ENCODE assay signal across 18 cellular contexts in genomic region chr19:413756-414420, GRCh38. TPM values are rescaled to one million over a fixed set of nuclear protein-coding genes. Genes with fewer than 3 reads are reported as not detected.
"Had no signal": no experiment of that assay in that cellular context is flagged by ENCODE, and none has a peak within 500 bp of the region (broad histone marks: within the 10 kb centered on the region; RNA-seq: fewer than 3 reads in every experiment).

No MANE protein-coding gene starts in this region.

- H3K4me1 ChIP-seq: foreskin keratinocyte had no signal

- H3K9me3 Mint-ChIP-seq: activated naive CD8-positive, alpha-beta T cell treated with anti-CD3 and anti-CD28 coated beads, Interleukin-2, amount 10 ng/mL, durations not matched to agents 7 days and 5 days; activated T-helper 1 cell treated with anti-CD3 and anti-CD28 coated beads, Interleukin-12 subunit alpha, Interleukin-12 subunit beta, Interleukin-2, Interleukin-4 antibody, amounts not matched to agents 30 ng/mL and 10 ng/mL and 1 ng/mL, durations not matched to agents 14 hours and 24 hours and 36 hours; dendritic cell treated with granulocyte-macrophage colony-stimulating factor and Interleukin-4, amounts not matched to agents 40 ng/mL and 50 ng/mL, for 4 days; stimulated activated naive B cell treated with anti-CD40 and anti-IgM and Interleukin-4, amounts not matched to agents 10 μg/mL and 1 μg/mL and 100 μg/mL, for 72 hours had no signal

- H3K36me3 ChIP-seq: brain microvascular endothelial cell, lower lobe of right lung, neural progenitor cell, vagina had no signal

- H3K9me3 ChIP-seq: lower lobe of right lung, pancreas, tibial nerve, vagina had no signal

- H3K4me3 ChIP-seq: lower lobe of right lung, neural progenitor cell, pancreas, tibial nerve, vagina had no signal

- H3K4me1 Mint-ChIP-seq: activated naive CD8-positive, alpha-beta T cell treated with anti-CD3 and anti-CD28 coated beads, Interleukin-2, amount 10 ng/mL, durations not matched to agents 7 days and 5 days had no signal

- H3K36me3 Mint-ChIP-seq: activated naive CD8-positive, alpha-beta T cell treated with anti-CD3 and anti-CD28 coated beads, Interleukin-2, amount 10 ng/mL, durations not matched to agents 7 days and 5 days; neural progenitor cell; stimulated activated naive B cell treated with anti-CD40 and anti-IgM and Interleukin-4, amounts not matched to agents 10 μg/mL and 1 μg/mL and 100 μg/mL, for 72 hours had no signal

- H3K27me3 ChIP-seq: pancreas had no signal

- H3K4me3 Mint-ChIP-seq: activated naive CD8-positive, alpha-beta T cell treated with anti-CD3 and anti-CD28 coated beads, Interleukin-2, amount 10 ng/mL, durations not matched to agents 7 days and 5 days; activated T-helper 1 cell treated with anti-CD3 and anti-CD28 coated beads, Interleukin-12 subunit alpha, Interleukin-12 subunit beta, Interleukin-2, Interleukin-4 antibody, amounts not matched to agents 30 ng/mL and 10 ng/mL and 1 ng/mL, durations not matched to agents 14 hours and 24 hours and 36 hours; dendritic cell treated with granulocyte-macrophage colony-stimulating factor and Interleukin-4, amounts not matched to agents 40 ng/mL and 50 ng/mL, for 4 days; neural progenitor cell; stimulated activated naive B cell treated with anti-CD40 and anti-IgM and Interleukin-4, amounts not matched to agents 10 μg/mL and 1 μg/mL and 100 μg/mL, for 72 hours had no signal

- DNase-seq: activated CD4-positive, CD25-positive, alpha-beta regulatory T cell treated with anti-CD3 and anti-CD28 coated beads, Interleukin-2, amount 50 U/mL, for 72 hours; activated naive CD4-positive, alpha-beta T cell; activated naive CD8-positive, alpha-beta T cell treated with anti-CD3 and anti-CD28 coated beads, Interleukin-2, amount 10 ng/mL, durations not matched to agents 7 days and 5 days; brain microvascular endothelial cell; cerebellar nuclear complex; effector memory CD4-positive, alpha-beta T cell; foreskin keratinocyte; lower lobe of right lung; pancreas; stimulated activated CD4-positive, alpha-beta T cell treated with anti-CD3 and anti-CD28 coated beads, Interleukin-15, amount 100 ng/mL, for 24 hours; stimulated activated CD4-positive, alpha-beta T cell treated with anti-CD3 and anti-CD28 coated beads, Interleukin-4, amount 100 ng/mL, for 1 hour; stimulated activated naive B cell treated with anti-CD40 and anti-IgM and Interleukin-4, amounts not matched to agents 10 μg/mL and 1 μg/mL and 100 μg/mL, for 72 hours had no signal

- H3K27ac Mint-ChIP-seq: activated naive CD8-positive, alpha-beta T cell treated with anti-CD3 and anti-CD28 coated beads, Interleukin-2, amount 10 ng/mL, durations not matched to agents 7 days and 5 days; activated T-helper 1 cell treated with anti-CD3 and anti-CD28 coated beads, Interleukin-12 subunit alpha, Interleukin-12 subunit beta, Interleukin-2, Interleukin-4 antibody, amounts not matched to agents 30 ng/mL and 10 ng/mL and 1 ng/mL, durations not matched to agents 14 hours and 24 hours and 36 hours; dendritic cell treated with granulocyte-macrophage colony-stimulating factor and Interleukin-4, amounts not matched to agents 40 ng/mL and 50 ng/mL, for 4 days; neural progenitor cell; stimulated activated naive B cell treated with anti-CD40 and anti-IgM and Interleukin-4, amounts not matched to agents 10 μg/mL and 1 μg/mL and 100 μg/mL, for 72 hours had no signal

RNA-seq across cellular contexts. Expression of gene C2CD4C, which starts 4.9 kb away (rescaled TPM):
- total RNA-seq: activated CD8-positive, alpha-beta memory T cell treated with anti-CD3 and anti-CD28 coated beads for 36 hours; activated naive CD8-positive, alpha-beta T cell treated with anti-CD3 and anti-CD28 coated beads, Interleukin-2, amount 10 ng/mL, durations not matched to agents 7 days and 5 days had no signal

RNA-seq across cellular contexts. Expression of gene SHC2, which starts 46.9 kb away (rescaled TPM):
- total RNA-seq: activated CD8-positive, alpha-beta memory T cell treated with anti-CD3 and anti-CD28 coated beads for 36 hours; activated T-helper 1 cell treated with anti-CD3 and anti-CD28 coated beads, Interleukin-12 subunit alpha, Interleukin-12 subunit beta, Interleukin-2, Interleukin-4 antibody, amounts not matched to agents 30 ng/mL and 10 ng/mL and 1 ng/mL, durations not matched to agents 14 hours and 24 hours and 36 hours had no signal
